In genomic region chr4:171875291-171875690, GRCh38 we compare ENCODE assay signal across 17 cellular contexts.
DNase-seq lines count a peak whose midpoint lies in the region; ATAC-seq and TF ChIP-seq lines count a peak whose summit lies in the region.
"Had no signal": no experiment of that assay in that cellular context is flagged by ENCODE, and none has a peak within 500 bp of the region (broad histone marks: within the 10 kb centered on the region; RNA-seq: fewer than 3 reads in every experiment).

No MANE protein-coding gene starts in this region.

- H2BK12ac ChIP-seq in H9 (ENCODE audit: insufficient read length, low read depth, low read length): no peak overlapping the region

- H3K23ac ChIP-seq in H9 (ENCODE audit: insufficient read length, low read depth, low read length): no peak overlapping the region

- H3K4me3 ChIP-seq in NB4 (ENCODE audit: low read depth, low read length): no peak overlapping the region
- H3K4me3 ChIP-seq in heart right ventricle: no peak overlapping the region
- no peak overlapping the region for H3K4me3 ChIP-seq in Caco-2 (ENCODE audit: low read depth, low read length)
- H3K4me3 ChIP-seq: HAP-1 had no signal

- no peaks in the 10 kb centered on the region for H3K79me1 ChIP-seq in H9 (ENCODE audit: insufficient read depth, low read depth, low read length, poor library complexity, severe bottlenecking)

- no peak overlapping the region for H4K5ac ChIP-seq in H9 (ENCODE audit: insufficient read length, low read depth, low read length)

- no peaks in the 10 kb centered on the region for H3K23me2 ChIP-seq in H9 (ENCODE audit: insufficient read length, low read depth, low read length, poor library complexity, severe bottlenecking)

- no peak overlapping the region for H3K56ac ChIP-seq in H9 (ENCODE audit: insufficient read length, low read depth, low read length)

- no TSS peak for BruUV-seq in Caco-2 (replicated peaks; lab: Mats Ljungman, UMichigan)

- H2BK15ac ChIP-seq in H9 (ENCODE audit: low read depth, low read length): no peak overlapping the region

- H3K27ac ChIP-seq in H9 (ENCODE audit: insufficient read length, low read depth, low read length) (no peak overlapping the region), heart right ventricle (no peak overlapping the region)
- H3K27ac ChIP-seq: KMS-11, RWPE1 had no signal

- H3K79me2 ChIP-seq in H9 (ENCODE audit: insufficient read depth, low read length): no peaks in the 10 kb centered on the region

- H3K14ac ChIP-seq in H9 (ENCODE audit: insufficient read depth, low read length): no peak overlapping the region

- no peak overlapping the region for H2BK120ac ChIP-seq in H9 (ENCODE audit: low read depth, low read length, poor library complexity, severe bottlenecking)

- H4K20me1 ChIP-seq in H9 (ENCODE audit: control insufficient read depth, insufficient read depth, insufficient read length): no peaks in the 10 kb centered on the region

- H2BK20ac ChIP-seq in H9 (ENCODE audit: low read depth, low read length, poor library complexity, severe bottlenecking): no peak overlapping the region

- no peak overlapping the region for H3K4me2 ChIP-seq in H9 (ENCODE audit: insufficient read depth, insufficient read length, low read length)
- H3K4me2 ChIP-seq: KMS-11 had no signal

- H3K36me3 ChIP-seq in heart right ventricle (no peaks in the 10 kb centered on the region), Caco-2 (ENCODE audit: control insufficient read depth, insufficient read depth, low read length) (no peaks in the 10 kb centered on the region)
- H3K36me3 ChIP-seq: HAP-1 had no signal

- H2AK5ac ChIP-seq in H9 (ENCODE audit: insufficient read length, low read length): no peak overlapping the region

- H3K4me1 ChIP-seq in H9 (ENCODE audit: insufficient read depth, low read length) (no peaks in the 10 kb centered on the region), heart right ventricle (no peaks in the 10 kb centered on the region), Caco-2 (peaks cover 5% of the 10 kb centered on the region; the same call in 1 of the 2 replicates)
- H3K4me1 ChIP-seq: HAP-1 had no signal

- no peak overlapping the region for H2BK5ac ChIP-seq in H9 (ENCODE audit: insufficient read length, low read length)

- H3K27ac Mint-ChIP-seq in H9 (peak overlapping the region in 2 of 3 experiments; percentile 89 to 90; a peak in 3 of 7 replicates), memory B cell (no peak overlapping the region), Caco-2 (ENCODE audit: unreplicated experiment) (no peak overlapping the region)
- no peak overlapping the region for H3K27ac Mint-ChIP-seq in activated CD4-positive, alpha-beta T cell treated with anti-CD3 and anti-CD28 coated beads for 36 hours

- no peak overlapping the region for H3K9ac ChIP-seq in H9 (ENCODE audit: extremely low read depth, insufficient read length, low read length)
- H3K9ac ChIP-seq: KMS-11 had no signal

- no peak overlapping the region for H3K4me3 Mint-ChIP-seq in H9
- no peak overlapping the region for H3K4me3 Mint-ChIP-seq in memory B cell
- no peak overlapping the region for H3K4me3 Mint-ChIP-seq in Caco-2 (ENCODE audit: unreplicated experiment)
- no peak overlapping the region for H3K4me3 Mint-ChIP-seq in activated CD4-positive, alpha-beta T cell treated with anti-CD3 and anti-CD28 coated beads for 36 hours

- no peak overlapping the region for H4K91ac ChIP-seq in H9 (ENCODE audit: insufficient read length, low read depth, low read length)

- no peak overlapping the region for H3K4ac ChIP-seq in H9 (ENCODE audit: low read depth, low read length)

- no peak overlapping the region for H4K8ac ChIP-seq in H9 (replicated peaks; ENCODE audit: insufficient read length, low read depth, low read length)

- no peak overlapping the region for H3K18ac ChIP-seq in H9 (ENCODE audit: insufficient read length, low read depth, low read length)

- H3K9me3 Mint-ChIP-seq in H9 (no peaks in the 10 kb centered on the region), memory B cell (no peaks in the 10 kb centered on the region), Caco-2 (ENCODE audit: unreplicated experiment) (no peaks in the 10 kb centered on the region)
- H3K9me3 Mint-ChIP-seq in activated CD4-positive, alpha-beta T cell treated with anti-CD3 and anti-CD28 coated beads for 36 hours (ENCODE audit: low read depth): peaks cover 3% of the 10 kb centered on the region

- peaks cover 3 to 4% of the 10 kb centered on the region in 2 experiments; a peak in 2 of 4 replicates for H3K4me1 Mint-ChIP-seq in H9
- H3K4me1 Mint-ChIP-seq in memory B cell: peaks cover 3% of the 10 kb centered on the region
- H3K4me1 Mint-ChIP-seq in Caco-2 (ENCODE audit: low read depth, unreplicated experiment): peaks cover 4% of the 10 kb centered on the region
- no peaks in the 10 kb centered on the region for H3K4me1 Mint-ChIP-seq in activated CD4-positive, alpha-beta T cell treated with anti-CD3 and anti-CD28 coated beads for 36 hours

- H3K27me3 Mint-ChIP-seq in H9 (ENCODE audit: low read depth): no peaks in the 10 kb centered on the region
- H3K27me3 Mint-ChIP-seq in memory B cell: no peaks in the 10 kb centered on the region
- H3K27me3 Mint-ChIP-seq in Caco-2 (ENCODE audit: insufficient read depth, unreplicated experiment): no peaks in the 10 kb centered on the region
- H3K27me3 Mint-ChIP-seq in activated CD4-positive, alpha-beta T cell treated with anti-CD3 and anti-CD28 coated beads for 36 hours: no peaks in the 10 kb centered on the region

- CTCF ChIA-PET in Caco-2 (lab: Charles Lee): no interaction called here
- CTCF ChIA-PET in activated CD4-positive, alpha-beta T cell treated with anti-CD3 and anti-CD28 coated beads for 36 hours (lab: Charles Lee): no interaction called here

- no peak for DNase-seq in H9
- DNase-seq in NB4 (ENCODE audit: low read depth): peak; percentile 2
- no peak for DNase-seq in memory B cell (ENCODE audit: low spot score in 2 of 2)
- no peak for DNase-seq in heart right ventricle
- DNase-seq in Caco-2: no peak
- no peak for DNase-seq in iPS-NIHi7 (ENCODE audit: extremely low spot score)
- DNase-seq in activated CD4-positive, alpha-beta T cell treated with anti-CD3 and anti-CD28 coated beads for 36 hours: no peak
- DNase-seq: NCI-H1048, NCI-H1436 treated with DMSO at 0.1 percent for 48 hours, NCI-H2029 treated with DMSO at 0.1 percent for 48 hours, NCI-H2171 treated with DMSO at 0.1 percent for 48 hours, NCI-H446 treated with DMSO at 0.1 percent for 48 hours, NCI-H748 treated with DMSO at 0.1 percent for 48 hours, PC-3 had no signal

- H2AFZ ChIP-seq in H9 (ENCODE audit: low read length): no peak overlapping the region

- POLR2A ChIA-PET in Caco-2 (lab: Charles Lee): no interaction called here
- POLR2A ChIA-PET in activated CD4-positive, alpha-beta T cell treated with anti-CD3 and anti-CD28 coated beads for 36 hours (lab: Charles Lee): no interaction called here

- H3K36me3 Mint-ChIP-seq in H9 (ENCODE audit: insufficient read depth in 1 of 3, low read depth in 3 of 3) (no peaks in the 10 kb centered on the region), memory B cell (no peaks in the 10 kb centered on the region), Caco-2 (ENCODE audit: insufficient read depth, unreplicated experiment) (no peaks in the 10 kb centered on the region)
- H3K36me3 Mint-ChIP-seq in activated CD4-positive, alpha-beta T cell treated with anti-CD3 and anti-CD28 coated beads for 36 hours (ENCODE audit: low read depth): no peaks in the 10 kb centered on the region

- H3K9me3 ChIP-seq in H9 (ENCODE audit: control insufficient read depth, low read depth, low read length) (no peaks in the 10 kb centered on the region), heart right ventricle (no peaks in the 10 kb centered on the region), Caco-2 (no peaks in the 10 kb centered on the region)
- H3K9me3 ChIP-seq: HAP-1 had no signal

- H3T11ph ChIP-seq in H9 (ENCODE audit: low read length): no peak overlapping the region

- no peak for TF ChIP-seq POLR2A in NB4 (IDR thresholded peaks at IDR 0.05; ENCODE audit: extremely low read depth, insufficient read length)

- ATAC-seq in memory B cell (ENCODE audit: low read depth): peak; percentile 78
- no peak for ATAC-seq in heart right ventricle
- no peak for ATAC-seq in activated CD4-positive, alpha-beta T cell treated with anti-CD3 and anti-CD28 coated beads for 36 hours
- ATAC-seq: PC-3 had no signal

- no CpG with 5 or more reads among the region's 3 CpGs for WGBS in H9 (ENCODE audit: extremely low coverage, insufficient read length, low lambda C conversion rate)
- 69 to 71% methylated on average over 3 of the region's 3 CpGs for WGBS in heart right ventricle, 2 donors

- intact Hi-C loops in heart right ventricle (cut with DNase I) (no loop called here), Caco-2 (cut with micrococcal nuclease; ENCODE audit: unreplicated experiment) (no loop called here)
- intact Hi-C loops in activated CD4-positive, alpha-beta T cell treated with anti-CD3 and anti-CD28 coated beads for 36 hours (cut with DNase I, micrococcal nuclease): no loop called here

- no peak for TF ChIP-seq CTCF in H9 (conservative IDR thresholded peaks at IDR 0.05)
- TF ChIP-seq CTCF in NB4 (IDR thresholded peaks at IDR 0.05; ENCODE audit: low read depth, low read length): no peak
- no peak for TF ChIP-seq CTCF in heart right ventricle (IDR thresholded peaks at IDR 0.05)
- no peak for TF ChIP-seq CTCF in Caco-2 (IDR thresholded peaks at IDR 0.05; ENCODE audit: insufficient read depth in 1 of 2, low read depth in 1 of 2, low read length in 1 of 2, severe bottlenecking in 1 of 2, unreplicated experiment in 1 of 2)

- H3K27me3 ChIP-seq in H9 (ENCODE audit: insufficient read depth, low read length) (no peaks in the 10 kb centered on the region), heart right ventricle (no peaks in the 10 kb centered on the region), Caco-2 (replicated peaks; ENCODE audit: control insufficient read depth, insufficient read depth, low read length) (no peaks in the 10 kb centered on the region)

Comparison
In these comparisons a context has a peak if more than half of its experiments do, and no peak if none do; other contexts are left out.
1. H3K27ac Mint-ChIP-seq: peak in H9 (2 of 3); none in memory B cell (single experiment), Caco-2 (single experiment) and activated CD4-positive, alpha-beta T cell treated with anti-CD3 and anti-CD28 coated beads for 36 hours (single experiment).